In the genomic region with DNA sequence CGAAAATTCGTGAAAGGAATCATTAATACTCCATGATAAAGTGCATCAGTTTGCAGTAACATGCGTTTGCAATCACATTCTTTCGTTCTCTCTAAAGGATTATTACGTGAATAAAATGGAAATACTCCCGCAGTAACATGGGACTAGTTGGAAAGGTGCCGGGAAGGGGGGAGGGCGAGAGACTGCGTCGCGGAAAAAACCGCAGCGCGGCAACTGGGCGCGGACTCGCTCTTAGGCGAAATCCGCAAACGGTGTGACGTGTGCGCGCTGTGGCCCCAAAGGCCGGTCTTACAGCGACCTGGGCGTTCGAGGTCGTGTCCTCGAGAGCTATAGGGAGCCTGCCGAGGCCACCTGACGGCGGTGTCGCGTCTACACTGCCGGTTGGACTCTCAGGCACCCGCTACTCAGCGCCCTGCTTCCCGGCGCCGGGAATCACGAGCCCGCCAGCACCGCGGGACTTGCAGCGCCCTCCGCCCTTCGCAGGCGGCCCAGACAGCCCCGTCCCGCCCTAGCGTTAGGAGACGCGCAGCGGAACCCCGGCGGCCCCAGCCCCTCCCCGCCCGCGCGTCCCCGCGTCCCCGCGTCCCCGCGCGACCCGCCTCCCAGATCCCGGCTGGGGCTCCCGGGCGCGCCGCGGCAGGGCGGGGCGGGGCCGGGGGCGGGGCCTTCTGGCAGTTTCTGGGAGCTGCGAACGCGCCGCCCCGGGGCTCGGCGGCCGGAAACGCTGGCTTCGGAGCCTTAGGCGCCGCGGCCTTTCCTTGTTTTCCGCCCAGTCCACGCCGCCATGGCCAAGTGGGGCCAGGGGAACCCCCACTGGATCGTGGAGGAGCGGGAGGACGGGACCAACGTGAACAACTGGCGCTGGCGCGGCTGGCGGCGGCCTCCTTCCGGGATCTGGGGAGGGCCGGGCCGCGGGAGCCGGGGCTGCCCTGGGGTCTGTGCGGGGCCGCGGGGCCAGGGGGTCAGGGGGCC, we compare ENCODE assay signal across 8 cellular contexts. TPM values are rescaled to one million over a fixed set of nuclear protein-coding genes. Genes with fewer than 3 reads are reported as not detected.
A peak's percentile ranks its signal among the peaks of the same experiment; 100 is the strongest.
DNase-seq lines count a peak whose midpoint lies in the region; ATAC-seq and TF ChIP-seq lines count a peak whose summit lies in the region.

No MANE protein-coding gene starts in this region.

- peak; percentile 86 for TF ChIP-seq POLR2A in GM10847 (IDR thresholded peaks at IDR 0.05; ENCODE audit: extremely low read depth, insufficient read length)

- H3K27ac ChIP-seq in temporal lobe (ENCODE audit: low read depth, low read length) = peak overlapping the region; percentile 97

- TF ChIP-seq CTCF in omental fat pad (IDR thresholded peaks at IDR 0.05) = no peak

- DNase-seq in NCI-H1048 (lab: John Stamatoyannopoulos, UW) = peak; percentile 84
- peak; percentile 90 for DNase-seq in SK-N-DZ (ENCODE audit: low spot score)
- DNase-seq in activated naive CD4-positive, alpha-beta T cell treated with anti-CD3 and anti-CD28 coated beads, Interleukin-2, amount 50 U/mL, for 16 hours = peak; percentile 96
- DNase-seq in globus pallidus (ENCODE audit: low spot score) = peak; percentile 94
- peak; percentile 61 for DNase-seq in omental fat pad (ENCODE audit: low spot score)

- ATAC-seq in HG02588 (IDR thresholded peaks at IDR 0.05; ENCODE audit: unreplicated experiment) = peak; percentile 71
- peak; percentile 84 for ATAC-seq in omental fat pad (ENCODE audit: low FRiP score)

RNA-seq across cellular contexts. Expression of a gene that starts 15.1 kb away (rescaled TPM):
- polyA plus RNA-seq in SK-N-DZ (2014; cell fraction: cytosol; rRNA removed) = 22.1 and 23.1 TPM in 2 replicates
- polyA plus RNA-seq in SK-N-DZ (2014; cell fraction: nucleus; rRNA removed) = 13.0 and 15.6 TPM in 2 replicates
- total RNA-seq in omental fat pad = 10 to 100 TPM; 16.1 to 29.9 (median 19.4) TPM
- 9.1 TPM for total RNA-seq in temporal lobe

Comparison
In these comparisons a context has a peak if more than half of its experiments do, and no peak if none do; other contexts are left out.
1. Peak in every context shown above with its lines: DNase-seq, ATAC-seq and H3K27ac ChIP-seq.